ENCODE assay signal across 1 cellular context in the genomic region with DNA sequence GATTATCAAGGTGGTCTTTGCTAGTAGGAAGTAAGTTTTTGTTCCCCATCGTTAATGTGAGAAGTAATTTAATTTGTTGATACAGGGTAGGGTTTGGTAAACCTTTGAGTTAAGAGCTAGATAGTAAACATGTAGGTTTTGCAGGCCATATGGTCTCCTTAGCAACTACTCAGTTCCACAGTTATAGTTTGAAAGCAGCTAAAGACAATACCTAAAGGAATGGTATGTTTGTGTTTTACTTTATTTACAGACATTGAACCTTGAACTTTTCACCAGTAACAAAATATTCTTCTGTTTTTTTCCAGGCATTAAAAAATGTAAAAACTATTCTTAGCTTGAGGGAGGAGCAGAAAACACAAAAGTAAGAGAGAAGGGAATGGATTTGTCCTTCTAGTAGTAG.
TF ChIP-seq lines count a peak whose summit lies in the region.

No MANE protein-coding gene starts in this region.

TF ChIP-seq in SK-N-SH, 30 proteins besides CTCF, POLR2A, EP300 and RAD21 (continued from another document):
- TF ChIP-seq TEAD4 (IDR thresholded peaks at IDR 0.05; ENCODE audit: borderline replicate concordance, insufficient read depth), result no peak
- TF ChIP-seq, protein P1, sequence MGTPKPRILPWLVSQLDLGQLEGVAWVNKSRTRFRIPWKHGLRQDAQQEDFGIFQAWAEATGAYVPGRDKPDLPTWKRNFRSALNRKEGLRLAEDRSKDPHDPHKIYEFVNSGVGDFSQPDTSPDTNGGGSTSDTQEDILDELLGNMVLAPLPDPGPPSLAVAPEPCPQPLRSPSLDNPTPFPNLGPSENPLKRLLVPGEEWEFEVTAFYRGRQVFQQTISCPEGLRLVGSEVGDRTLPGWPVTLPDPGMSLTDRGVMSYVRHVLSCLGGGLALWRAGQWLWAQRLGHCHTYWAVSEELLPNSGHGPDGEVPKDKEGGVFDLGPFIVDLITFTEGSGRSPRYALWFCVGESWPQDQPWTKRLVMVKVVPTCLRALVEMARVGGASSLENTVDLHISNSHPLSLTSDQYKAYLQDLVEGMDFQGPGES (IDR thresholded peaks at IDR 0.05; ENCODE audit: low read depth, low read length), result no peak
- no peak for TF ChIP-seq RFX5 (IDR thresholded peaks at IDR 0.05; ENCODE audit: low read length)
- TF ChIP-seq MAX (IDR thresholded peaks at IDR 0.05; ENCODE audit: low read depth), result no peak
- TF ChIP-seq NFIC (IDR thresholded peaks at IDR 0.05; ENCODE audit: borderline replicate concordance), result no peak
- TF ChIP-seq POLR2AphosphoS5 (IDR thresholded peaks at IDR 0.05; ENCODE audit: low read depth, low read length), result no peak
